ENCODE assay signal across 10 cellular contexts in genomic region chr6:43916924-43917877, GRCh38.
DNase-seq lines count a peak whose midpoint lies in the region; ATAC-seq, FAIRE-seq and TF ChIP-seq lines count a peak whose summit lies in the region.
"Had no signal": no experiment of that assay in that cellular context is flagged by ENCODE, and none has a peak within 500 bp of the region (broad histone marks: within the 10 kb centered on the region; RNA-seq: fewer than 3 reads in every experiment).

No MANE protein-coding gene starts in this region.

- no peaks in the 10 kb centered on the region for H3K79me2 ChIP-seq in K562 (ENCODE audit: control insufficient read depth, insufficient read depth, low read length)

- POLR2A ChIA-PET in K562 (lab: Yijun Ruan, JAX), result interaction anchor here (0.6 to 7.6 kb wide), 2 partner anchors 9 to 262 kb away, joined by 3 to 102 read pairs; no protein-coding TSS in a partner anchor

- no peak for TF ChIP-seq EP300 in K562 (IDR thresholded peaks at IDR 0.05; ENCODE audit: low read length)

- H4K20me1 ChIP-seq in K562 (replicated peaks; ENCODE audit: control insufficient read depth, insufficient read depth, low read length), result no peaks in the 10 kb centered on the region

- BruUV-seq in K562 (replicated peaks; lab: Mats Ljungman, UMichigan), result no TSS peak

- H3K4me1 ChIP-seq in K562 (replicated peaks in 1 of 2; ENCODE audit: control insufficient read depth in 2 of 2, insufficient read depth in 2 of 2, low read length in 2 of 2), result peaks cover 27 to 58% of the 10 kb centered on the region in 2 experiments

- no peaks in the 10 kb centered on the region for H3K36me3 Mint-ChIP-seq in type B pancreatic cell

- no peak overlapping the region for H3K4me3 Mint-ChIP-seq in type B pancreatic cell
- H3K4me3 Mint-ChIP-seq: activated CD8-positive, alpha-beta T cell treated with anti-CD3 and anti-CD28 coated beads for 36 hours had no signal

- peak overlapping the region; percentile 33; the same call in 1 of the 2 replicates for H3K4me2 ChIP-seq in K562 (ENCODE audit: insufficient read depth, low read length)

- peak; percentile 7 for ATAC-seq in K562
- ATAC-seq in GM21737 (IDR thresholded peaks at IDR 0.05; ENCODE audit: unreplicated experiment), result no peak
- ATAC-seq: activated CD8-positive, alpha-beta T cell treated with anti-CD3 and anti-CD28 coated beads for 36 hours had no signal

- no peaks in the 10 kb centered on the region for H3K9me1 ChIP-seq in K562 (ENCODE audit: control insufficient read depth, insufficient read depth, low read length)

- peak; percentile 88 for DNase-seq in AG09309 (ENCODE audit: low read depth)
- peak; percentile 44 for DNase-seq in HK-2 (ENCODE audit: unreplicated experiment)
- no peak for DNase-seq in K562 (ENCODE audit: extremely low read depth in 1 of 4, low spot score in 3 of 4)
- peak; percentile 74 for DNase-seq in mucosa of gallbladder (ENCODE audit: low spot score)
- no peak for DNase-seq in amygdala (lab: John Stamatoyannopoulos, UW)
- DNase-seq in type B pancreatic cell (ENCODE audit: extremely low spot score, unreplicated experiment), result no peak
- no peak for DNase-seq in OCI-M1 (lab: John Stamatoyannopoulos, UW)
- DNase-seq: activated CD8-positive, alpha-beta T cell treated with anti-CD3 and anti-CD28 coated beads for 36 hours; SIG-M5 had no signal

- intact Hi-C loops in K562 (cut with micrococcal nuclease), result no loop called here

- 75% methylated on average over 12 of the region's 12 CpGs for WGBS in K562 (ENCODE audit: insufficient coverage, low coverage, missing lambda C conversion rate)

- H3K4me3 ChIP-seq in AG09309 (ENCODE audit: control insufficient read depth, low read depth, low read length) (no peak overlapping the region), K562 (no peak overlapping the region)

- H3K27me3 Mint-ChIP-seq in type B pancreatic cell, result peaks cover 4% of the 10 kb centered on the region
- H3K27me3 Mint-ChIP-seq: activated CD8-positive, alpha-beta T cell treated with anti-CD3 and anti-CD28 coated beads for 36 hours had no signal

- no peaks in the 10 kb centered on the region for H3K9me3 Mint-ChIP-seq in type B pancreatic cell
- H3K9me3 Mint-ChIP-seq: activated CD8-positive, alpha-beta T cell treated with anti-CD3 and anti-CD28 coated beads for 36 hours had no signal

- H2AFZ ChIP-seq in K562 (ENCODE audit: low read depth, low read length), result peak overlapping the region; percentile 77

- CTCF ChIA-PET in K562 (lab: Yijun Ruan, JAX; ENCODE audit: low intra/inter-chr PET ratio), result no interaction called here

- H3K4me1 Mint-ChIP-seq in type B pancreatic cell (ENCODE audit: unreplicated experiment), result peaks cover 15% of the 10 kb centered on the region

- no peak; a peak in 1 of 4 replicates for TF ChIP-seq RAD21 in K562 (CRISPR knock-in tag; conservative IDR thresholded peaks at IDR 0.05 in 1 of 2, IDR thresholded peaks at IDR 0.05 in 1 of 2)

- H3K27ac ChIP-seq in K562 (ENCODE audit: extremely low read depth, low read depth, low read length), result peak overlapping the region; percentile 61

- FAIRE-seq in K562 (lab: Jason Lieb, UNC), result no peak

- no peak overlapping the region for H3K27ac Mint-ChIP-seq in type B pancreatic cell
- H3K27ac Mint-ChIP-seq: activated CD8-positive, alpha-beta T cell treated with anti-CD3 and anti-CD28 coated beads for 36 hours had no signal

- H3K36me3 ChIP-seq in K562 (ENCODE audit: control insufficient read depth, insufficient read depth, low read length), result no peaks in the 10 kb centered on the region

- H3K9ac ChIP-seq in K562 (ENCODE audit: insufficient read depth in 1 of 2, low read depth in 2 of 2, low read length in 2 of 2), result peak overlapping the region; percentile 42 to 49; a peak in 3 of 4 replicates

- no peaks in the 10 kb centered on the region for H3K27me3 ChIP-seq in K562 (ENCODE audit: control insufficient read depth in 2 of 2, insufficient read depth in 2 of 2, low read length in 2 of 2)

- no peaks in the 10 kb centered on the region for H3K9me3 ChIP-seq in K562 (replicated peaks; ENCODE audit: control insufficient read depth, insufficient read depth, low read depth, low read length)

- no peak for TF ChIP-seq POLR2A in K562 (conservative IDR thresholded peaks at IDR 0.05)

- no peak for TF ChIP-seq CTCF in AG09309 (IDR thresholded peaks at IDR 0.05; ENCODE audit: control insufficient read depth, insufficient read depth, low read depth, low read length, missing control alignments)
- no peak for TF ChIP-seq CTCF in K562 (IDR thresholded peaks at IDR 0.05 in 2 of 3, conservative IDR thresholded peaks at IDR 0.05 in 1 of 3; ENCODE audit: insufficient read depth in 2 of 3, low read depth in 1 of 3, low read length in 3 of 3)
- no peak for TF ChIP-seq CTCF in type B pancreatic cell (conservative IDR thresholded peaks at IDR 0.05)

- in situ Hi-C loops in K562 (cut with MboI), result no loop called here

TF ChIP-seq in K562, 482 proteins besides CTCF, POLR2A, EP300 and RAD21 (continues in another document):
- TF ChIP-seq NFIC (IDR thresholded peaks at IDR 0.05) (peak; percentile 32; the same call in 1 of the 2 replicates), ZNF23 (CRISPR knock-in tag; IDR thresholded peaks at IDR 0.05) (no peak), CEBPB (tag; IDR thresholded peaks at IDR 0.05) (peak; percentile 66), VEZF1 (CRISPR knock-in tag; IDR thresholded peaks at IDR 0.05) (peak; percentile 52), CREB1 (IDR thresholded peaks at IDR 0.05) (no peak), CREB1 (CRISPR knock-in tag; IDR thresholded peaks at IDR 0.05) (0 out of 2 replicates have a peak, but pooled peaks have one; percentile 15), NFRKB (IDR thresholded peaks at IDR 0.05; ENCODE audit: low read depth) (peak; percentile 48; the same call in 1 of the 2 replicates), BACH1 (tag; IDR thresholded peaks at IDR 0.05) (peak; percentile 2; the same call in 1 of the 2 replicates), CEBPG (CRISPR knock-in tag; IDR thresholded peaks at IDR 0.05) (no peak; the same call in 1 of the 2 replicates), CEBPG (tag; conservative IDR thresholded peaks at IDR 0.05 in 1 of 2, IDR thresholded peaks at IDR 0.05 in 1 of 2) (0 out of 4 replicates have a peak, but pooled peaks of 1 of the 2 experiments have one; percentile 20), ZBTB17 (CRISPR knock-in tag; IDR thresholded peaks at IDR 0.05) (0 out of 2 replicates have a peak, but pooled peaks have one; percentile 8), ATF7 (IDR thresholded peaks at IDR 0.05) (no peak), MCM2 (IDR thresholded peaks at IDR 0.05; ENCODE audit: low read depth) (no peak), MECOM (CRISPR knock-in tag; IDR thresholded peaks at IDR 0.05) (peak; percentile 73; the same call in 1 of the 2 replicates), L3MBTL2 (IDR thresholded peaks at IDR 0.05) (peak; percentile 69; the same call in 1 of the 2 replicates), ELF4 (CRISPR knock-in tag; IDR thresholded peaks at IDR 0.05) (no peak)
- TF ChIP-seq, protein P1, sequence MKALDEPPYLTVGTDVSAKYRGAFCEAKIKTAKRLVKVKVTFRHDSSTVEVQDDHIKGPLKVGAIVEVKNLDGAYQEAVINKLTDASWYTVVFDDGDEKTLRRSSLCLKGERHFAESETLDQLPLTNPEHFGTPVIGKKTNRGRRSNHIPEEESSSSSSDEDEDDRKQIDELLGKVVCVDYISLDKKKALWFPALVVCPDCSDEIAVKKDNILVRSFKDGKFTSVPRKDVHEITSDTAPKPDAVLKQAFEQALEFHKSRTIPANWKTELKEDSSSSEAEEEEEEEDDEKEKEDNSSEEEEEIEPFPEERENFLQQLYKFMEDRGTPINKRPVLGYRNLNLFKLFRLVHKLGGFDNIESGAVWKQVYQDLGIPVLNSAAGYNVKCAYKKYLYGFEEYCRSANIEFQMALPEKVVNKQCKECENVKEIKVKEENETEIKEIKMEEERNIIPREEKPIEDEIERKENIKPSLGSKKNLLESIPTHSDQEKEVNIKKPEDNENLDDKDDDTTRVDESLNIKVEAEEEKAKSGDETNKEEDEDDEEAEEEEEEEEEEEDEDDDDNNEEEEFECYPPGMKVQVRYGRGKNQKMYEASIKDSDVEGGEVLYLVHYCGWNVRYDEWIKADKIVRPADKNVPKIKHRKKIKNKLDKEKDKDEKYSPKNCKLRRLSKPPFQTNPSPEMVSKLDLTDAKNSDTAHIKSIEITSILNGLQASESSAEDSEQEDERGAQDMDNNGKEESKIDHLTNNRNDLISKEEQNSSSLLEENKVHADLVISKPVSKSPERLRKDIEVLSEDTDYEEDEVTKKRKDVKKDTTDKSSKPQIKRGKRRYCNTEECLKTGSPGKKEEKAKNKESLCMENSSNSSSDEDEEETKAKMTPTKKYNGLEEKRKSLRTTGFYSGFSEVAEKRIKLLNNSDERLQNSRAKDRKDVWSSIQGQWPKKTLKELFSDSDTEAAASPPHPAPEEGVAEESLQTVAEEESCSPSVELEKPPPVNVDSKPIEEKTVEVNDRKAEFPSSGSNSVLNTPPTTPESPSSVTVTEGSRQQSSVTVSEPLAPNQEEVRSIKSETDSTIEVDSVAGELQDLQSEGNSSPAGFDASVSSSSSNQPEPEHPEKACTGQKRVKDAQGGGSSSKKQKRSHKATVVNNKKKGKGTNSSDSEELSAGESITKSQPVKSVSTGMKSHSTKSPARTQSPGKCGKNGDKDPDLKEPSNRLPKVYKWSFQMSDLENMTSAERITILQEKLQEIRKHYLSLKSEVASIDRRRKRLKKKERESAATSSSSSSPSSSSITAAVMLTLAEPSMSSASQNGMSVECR (CRISPR knock-in tag; IDR thresholded peaks at IDR 0.05), result no peak

Comparison
In these comparisons a context has a peak if more than half of its experiments do, and no peak if none do; other contexts are left out.
1. DNase-seq: peak in AG09309 (single experiment), HK-2 (single experiment) and mucosa of gallbladder (single experiment); none in K562 (0 of 4), amygdala (0 of 56), type B pancreatic cell (single experiment) and OCI-M1 (single experiment).